In genomic region chr17:18156976-18157280, GRCh38 we compare ENCODE assay signal across 18 cellular contexts.
"Had no signal": no experiment of that assay in that cellular context is flagged by ENCODE, and none has a peak within 500 bp of the region (broad histone marks: within the 10 kb centered on the region; RNA-seq: fewer than 3 reads in every experiment).

No MANE protein-coding gene starts in this region.

- H2AFZ ChIP-seq: parathyroid adenoma had no signal

- H3K27ac ChIP-seq: parathyroid adenoma had no signal

- H3K27me3 ChIP-seq: tibial nerve had no signal

- H3K4me1 ChIP-seq: parathyroid adenoma had no signal

- H3K4me3 ChIP-seq: tibial nerve had no signal

- H3K9ac ChIP-seq: parathyroid adenoma had no signal

- DNase-seq: activated CD4-positive, alpha-beta T cell treated with anti-CD3 and anti-CD28 coated beads, Interleukin-2, amount 50 U/mL, for 4 hours; activated effector memory CD4-positive, alpha-beta T cell treated with Interleukin-2 at 50 U/mL for 16 hours; activated naive CD4-positive, alpha-beta T cell treated with anti-CD3 and anti-CD28 coated beads, Interleukin-2, amount 10 ng/mL, durations not matched to agents 7 days and 5 days; activated T-cell treated with anti-CD3 and anti-CD28 coated beads, Interleukin-2, amount 50 U/mL, for 72 hours; amygdala; cerebellar nuclear complex; effector CD8-positive, alpha-beta T cell; erythroblast; foreskin melanocyte; kidney; nucleus accumbens; stimulated activated CD4-positive, alpha-beta T cell treated with anti-CD3 and anti-CD28 coated beads, Interleukin-4, amount 100 ng/mL, for 24 hours; T-helper 1 cell; T-helper 9 cell had no signal

- H3K9me3 ChIP-seq: tibial nerve had no signal

- H3K36me3 ChIP-seq: tibial nerve had no signal

- H3K79me2 ChIP-seq: parathyroid adenoma had no signal

- ATAC-seq: activated T-cell treated with anti-CD3 and anti-CD28 coated beads, Interleukin-2, amount 50 U/mL, for 72 hours; left lobe of liver; right cardiac atrium had no signal
